8 cellular contexts compared by ENCODE assay signal in the genomic region with DNA sequence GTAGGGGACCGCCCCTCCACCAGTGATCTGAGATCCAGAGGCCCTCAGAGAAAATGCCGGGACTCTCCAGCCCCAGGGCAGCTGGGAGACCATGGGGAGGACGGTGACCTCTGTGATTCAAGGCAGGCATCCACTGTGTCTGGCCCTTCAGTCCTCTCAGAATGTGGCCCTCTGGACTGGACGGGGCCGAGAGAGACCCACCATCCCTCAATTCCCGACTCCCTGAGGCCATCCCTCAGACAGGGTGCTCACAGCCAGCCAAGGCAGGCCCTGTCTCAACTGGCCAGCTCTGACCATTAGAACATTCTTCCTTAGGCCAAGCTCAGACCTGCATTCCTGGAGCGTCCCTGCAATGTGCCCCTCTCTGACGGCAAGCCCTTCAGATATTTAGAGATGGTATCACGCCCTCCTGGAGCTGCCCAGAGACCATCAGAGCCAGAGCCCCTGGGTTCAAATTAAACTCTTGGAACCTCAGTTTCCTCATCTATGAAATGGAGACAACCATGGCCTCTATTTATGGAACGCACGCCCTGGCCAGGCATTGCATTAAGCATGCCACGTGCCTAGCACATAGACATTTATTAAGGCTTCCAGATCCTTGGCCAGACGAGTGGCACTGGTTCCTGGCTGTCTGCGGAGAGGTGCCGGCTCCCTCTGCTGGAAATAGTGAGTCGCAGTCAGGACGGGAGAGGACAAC. TPM values are rescaled to one million over a fixed set of nuclear protein-coding genes. Genes with fewer than 3 reads are reported as not detected.
DNase-seq lines count a peak whose midpoint lies in the region; ATAC-seq lines count a peak whose summit lies in the region.

No MANE protein-coding gene starts in this region.

- H3K4me3 Mint-ChIP-seq in activated CD4-positive, alpha-beta memory T cell treated with anti-CD3 and anti-CD28 coated beads for 36 hours, result no peak overlapping the region

- POLR2A ChIA-PET in activated CD4-positive, alpha-beta memory T cell treated with anti-CD3 and anti-CD28 coated beads for 36 hours (lab: Charles Lee), result no interaction called here

- peak overlapping the region; percentile 79 for H4K91ac ChIP-seq in mesenchymal stem cell (ENCODE audit: low read length)

- no peak overlapping the region for H2AK5ac ChIP-seq in mesenchymal stem cell (ENCODE audit: low read length, severe bottlenecking)

- 52% methylated on average over 17 of the region's 17 CpGs for WGBS in mesenchymal stem cell

- H3K14ac ChIP-seq in mesenchymal stem cell (ENCODE audit: low read length in 2 of 2), result peak overlapping the region in 1 of 2 experiments; percentile 1

- H3K36me3 Mint-ChIP-seq in activated CD4-positive, alpha-beta memory T cell treated with anti-CD3 and anti-CD28 coated beads for 36 hours, result no peaks in the 10 kb centered on the region

- no peak overlapping the region for H3K4me2 ChIP-seq in mesenchymal stem cell (ENCODE audit: low read length, poor library complexity, severe bottlenecking)

- no peaks in the 10 kb centered on the region for H3K27me3 Mint-ChIP-seq in activated CD4-positive, alpha-beta memory T cell treated with anti-CD3 and anti-CD28 coated beads for 36 hours

- H3K4ac ChIP-seq in mesenchymal stem cell (ENCODE audit: low read depth in 1 of 2, low read length in 2 of 2), result no peak overlapping the region

- no peak overlapping the region for H3K18ac ChIP-seq in mesenchymal stem cell (ENCODE audit: low read depth in 1 of 2, low read length in 2 of 2)

- no peak overlapping the region for H2AFZ ChIP-seq in mesenchymal stem cell (ENCODE audit: low read depth, low read length)

- H2BK12ac ChIP-seq in mesenchymal stem cell (ENCODE audit: low read length in 2 of 2), result peak overlapping the region; percentile 9 to 42

- peak overlapping the region; percentile 10 for H4K8ac ChIP-seq in mesenchymal stem cell (ENCODE audit: low read length)

- no peaks in the 10 kb centered on the region for H3K36me3 ChIP-seq in mesenchymal stem cell (ENCODE audit: control insufficient read depth in 1 of 2, insufficient read depth in 2 of 2, low read depth in 1 of 2, low read length in 2 of 2)

- H3K27ac Mint-ChIP-seq in activated CD4-positive, alpha-beta memory T cell treated with anti-CD3 and anti-CD28 coated beads for 36 hours, result no peak overlapping the region

- ATAC-seq in GM18858 (IDR thresholded peaks at IDR 0.05; ENCODE audit: unreplicated experiment) (peak; percentile 74), HG03520 (IDR thresholded peaks at IDR 0.05; ENCODE audit: unreplicated experiment) (peak; percentile 72)

- peaks cover 18% of the 10 kb centered on the region for H3K4me1 ChIP-seq in mesenchymal stem cell (ENCODE audit: control insufficient read depth, insufficient read depth, low read depth, low read length)

- peaks cover 4% of the 10 kb centered on the region for H3K4me1 Mint-ChIP-seq in activated CD4-positive, alpha-beta memory T cell treated with anti-CD3 and anti-CD28 coated beads for 36 hours (ENCODE audit: low read depth)

- CTCF ChIA-PET in activated CD4-positive, alpha-beta memory T cell treated with anti-CD3 and anti-CD28 coated beads for 36 hours (lab: Charles Lee), result interaction anchor here (0.7 to 17.8 kb wide), 23 partner anchors 8 to 261 kb away, joined by 3 to 723 read pairs (median 4); a partner anchor contains a TSS

- DNase-seq in AG08395 (ENCODE audit: low spot score), result peak; percentile 88
- DNase-seq in NCI-H748 treated with DMSO at 0.1 percent for 48 hours (lab: John Stamatoyannopoulos, UW), result peak; percentile 62
- peak; percentile 83 for DNase-seq in activated CD4-positive, alpha-beta memory T cell treated with anti-CD3 and anti-CD28 coated beads for 36 hours
- DNase-seq in ecto neural progenitor cell (ENCODE audit: low spot score), result peak; percentile 81
- peak; percentile 91 for DNase-seq in mesenchymal stem cell
- DNase-seq in stimulated activated CD8-positive, alpha-beta memory T cell treated with anti-CD3 and anti-CD28 coated beads, Interleukin-2, amount 100 ng/mL, for 48 hours (ENCODE audit: low read depth in 2 of 2), result peak; percentile 40 to 46

- peak overlapping the region; percentile 28 for H3K9ac ChIP-seq in mesenchymal stem cell (ENCODE audit: low read length)

- H3K79me1 ChIP-seq in mesenchymal stem cell (replicated peaks; ENCODE audit: low read length, poor library complexity, severe bottlenecking), result no peaks in the 10 kb centered on the region

- H3K23ac ChIP-seq in mesenchymal stem cell (ENCODE audit: low read length in 2 of 2), result no peak overlapping the region

- H2BK15ac ChIP-seq in mesenchymal stem cell (ENCODE audit: low read depth, poor library complexity, severe bottlenecking), result peak overlapping the region; percentile 78

- no peaks in the 10 kb centered on the region for H3K9me3 ChIP-seq in mesenchymal stem cell (ENCODE audit: control insufficient read depth, low read length)

- intact Hi-C loops in activated CD4-positive, alpha-beta memory T cell treated with anti-CD3 and anti-CD28 coated beads for 36 hours (cut with micrococcal nuclease), result loop anchor here (1.0 kb wide), 2 partner anchors 130 to 227 kb away; no protein-coding TSS in a partner anchor

- no peak overlapping the region for H2BK120ac ChIP-seq in mesenchymal stem cell (ENCODE audit: low read depth, low read length)

- no peaks in the 10 kb centered on the region for H3K27me3 ChIP-seq in mesenchymal stem cell (ENCODE audit: control insufficient read depth in 1 of 2, insufficient read depth in 1 of 2, low read length in 2 of 2)

- H2BK5ac ChIP-seq in mesenchymal stem cell (ENCODE audit: low read depth, low read length, poor library complexity, severe bottlenecking), result no peak overlapping the region

- H3K27ac ChIP-seq in mesenchymal stem cell (ENCODE audit: low read length, poor library complexity, severe bottlenecking), result no peak overlapping the region

- no peaks in the 10 kb centered on the region for H3K9me3 Mint-ChIP-seq in activated CD4-positive, alpha-beta memory T cell treated with anti-CD3 and anti-CD28 coated beads for 36 hours

- H3K4me3 ChIP-seq in mesenchymal stem cell (ENCODE audit: insufficient read depth in 1 of 2, low read depth in 1 of 2, low read length in 2 of 2), result no peak overlapping the region

RNA-seq across cellular contexts. Expression of a gene that starts 9.6 kb away (rescaled TPM):
- not detected for total RNA-seq in activated CD4-positive, alpha-beta memory T cell treated with anti-CD3 and anti-CD28 coated beads for 36 hours
- not detected for polyA plus RNA-seq in mesenchymal stem cell (2013, experiment 1 of 2)
- not detected for polyA plus RNA-seq in mesenchymal stem cell (2013, experiment 2 of 2)

RNA-seq across cellular contexts. Expression of a gene that starts 32.5 kb away (rescaled TPM):
- 1 to 10 TPM; 1.6 to 2.1 TPM for total RNA-seq in activated CD4-positive, alpha-beta memory T cell treated with anti-CD3 and anti-CD28 coated beads for 36 hours
- polyA plus RNA-seq in mesenchymal stem cell (2013, experiment 1 of 2), result 203 TPM
- polyA plus RNA-seq in mesenchymal stem cell (2013, experiment 2 of 2), result 207 TPM
